ENCODE assay signal across 14 cellular contexts in the genomic region with DNA sequence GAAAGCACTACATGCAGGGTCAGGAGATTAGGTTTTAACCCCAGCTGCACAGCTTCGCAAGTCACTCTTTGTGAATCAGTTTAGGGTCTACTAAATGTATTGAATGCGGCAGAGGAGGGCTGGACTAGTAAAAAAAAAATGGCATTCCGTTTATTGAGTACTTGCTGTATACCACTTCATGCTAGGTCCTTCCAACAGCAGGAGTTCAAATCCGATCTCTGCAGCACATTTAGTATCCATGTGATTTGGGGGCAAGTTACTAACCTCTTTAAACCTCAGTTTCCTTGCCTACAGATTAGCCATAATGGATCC.
"Had no signal": no experiment of that assay in that cellular context is flagged by ENCODE, and none has a peak within 500 bp of the region (broad histone marks: within the 10 kb centered on the region; RNA-seq: fewer than 3 reads in every experiment).

No MANE protein-coding gene starts in this region.

- H2AFZ ChIP-seq: parathyroid adenoma had no signal

- H3K9ac ChIP-seq: parathyroid adenoma had no signal

- H3K27ac Mint-ChIP-seq: activated CD4-positive, alpha-beta memory T cell treated with anti-CD3 and anti-CD28 coated beads for 36 hours; activated naive CD8-positive, alpha-beta T cell treated with anti-CD3 and anti-CD28 coated beads, Interleukin-2, amount 50 U/mL, for 24 hours; nephron had no signal

- H3K4me1 Mint-ChIP-seq: activated naive CD8-positive, alpha-beta T cell treated with anti-CD3 and anti-CD28 coated beads, Interleukin-2, amount 50 U/mL, for 24 hours had no signal

- H3K9me3 Mint-ChIP-seq: activated CD4-positive, alpha-beta memory T cell treated with anti-CD3 and anti-CD28 coated beads for 36 hours; activated naive CD8-positive, alpha-beta T cell treated with anti-CD3 and anti-CD28 coated beads, Interleukin-2, amount 50 U/mL, for 24 hours; nephron had no signal

- DNase-seq: activated effector memory CD4-positive, alpha-beta T cell treated with anti-CD3 and anti-CD28 coated beads, Interleukin-2, amount 50 U/mL, for 16 hours; activated naive CD4-positive, alpha-beta T cell treated with anti-CD3 and anti-CD28 coated beads, Interleukin-2, amount 50 U/mL, for 16 hours; activated naive CD8-positive, alpha-beta T cell treated with anti-CD3 and anti-CD28 coated beads, Interleukin-2, amount 50 U/mL, for 24 hours; activated T-cell treated with anti-CD3 and anti-CD28 coated beads, Interleukin-2, amount 50 U/mL, for 48 hours; cerebellar nuclear complex; cortex of kidney; stimulated activated CD4-positive, alpha-beta T cell treated with anti-CD3 and anti-CD28 coated beads, Interleukin-4, amount 100 ng/mL, for 4 hours; stimulated activated naive CD8-positive, alpha-beta T cell treated with anti-CD3 and anti-CD28 coated beads, Interleukin-15, Interleukin-2, amounts not matched to agents 100 U/mL and 50 U/mL, for 24 hours had no signal

- ATAC-seq: activated naive CD8-positive, alpha-beta T cell treated with anti-CD3 and anti-CD28 coated beads, Interleukin-2, amount 50 U/mL, for 24 hours; stimulated activated naive CD8-positive, alpha-beta T cell treated with anti-CD3 and anti-CD28 coated beads, Interleukin-15, Interleukin-2, amounts not matched to agents 100 U/mL and 50 U/mL, for 24 hours had no signal

- H3K27ac ChIP-seq: epithelial cell of prostate, gastroesophageal sphincter, parathyroid adenoma, upper lobe of left lung had no signal

- H3K27me3 ChIP-seq: gastroesophageal sphincter, upper lobe of left lung had no signal

- H3K36me3 Mint-ChIP-seq: activated CD4-positive, alpha-beta memory T cell treated with anti-CD3 and anti-CD28 coated beads for 36 hours had no signal

- H3K4me3 ChIP-seq: gastroesophageal sphincter, upper lobe of left lung had no signal

- H3K27me3 Mint-ChIP-seq: activated CD4-positive, alpha-beta memory T cell treated with anti-CD3 and anti-CD28 coated beads for 36 hours; activated naive CD8-positive, alpha-beta T cell treated with anti-CD3 and anti-CD28 coated beads, Interleukin-2, amount 50 U/mL, for 24 hours had no signal

- H3K4me3 Mint-ChIP-seq: activated CD4-positive, alpha-beta memory T cell treated with anti-CD3 and anti-CD28 coated beads for 36 hours; activated naive CD8-positive, alpha-beta T cell treated with anti-CD3 and anti-CD28 coated beads, Interleukin-2, amount 50 U/mL, for 24 hours; nephron had no signal

- H3K79me2 ChIP-seq: parathyroid adenoma had no signal

- H3K4me1 ChIP-seq: gastroesophageal sphincter, parathyroid adenoma, upper lobe of left lung had no signal
